23 cellular contexts compared by ENCODE assay signal in the genomic region with DNA sequence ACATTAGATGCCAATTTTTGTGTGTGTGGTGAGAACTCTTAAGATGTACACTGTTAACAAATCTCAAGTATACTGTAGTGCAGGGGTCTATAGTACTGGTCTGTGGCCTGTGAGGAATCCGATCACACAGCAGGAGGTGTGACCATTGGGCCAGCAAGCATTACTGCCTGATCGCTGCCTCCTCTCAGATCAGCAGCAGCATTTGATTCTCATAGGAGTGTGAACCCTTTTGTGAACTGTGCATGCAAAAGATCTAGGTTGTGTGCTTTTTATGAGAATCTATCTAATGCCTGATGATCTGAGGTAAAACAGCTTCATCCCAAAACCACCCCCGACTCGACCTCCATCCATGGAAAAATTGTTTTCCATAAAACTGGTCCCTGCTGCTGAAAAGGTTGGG.
"Had no signal": no experiment of that assay in that cellular context is flagged by ENCODE, and none has a peak within 500 bp of the region (broad histone marks: within the 10 kb centered on the region; RNA-seq: fewer than 3 reads in every experiment).

No MANE protein-coding gene starts in this region.

- H3K4me1 ChIP-seq: foreskin keratinocyte, right lobe of liver had no signal

- H3K4me3 Mint-ChIP-seq: activated naive CD8-positive, alpha-beta T cell treated with anti-CD3 and anti-CD28 coated beads, Interleukin-2, amount 10 ng/mL, durations not matched to agents 7 days and 5 days; dendritic cell treated with granulocyte-macrophage colony-stimulating factor and Interleukin-4, amounts not matched to agents 40 ng/mL and 50 ng/mL, for 4 days; naive B cell; stimulated activated memory B cell treated with anti-CD40 and anti-IgM and Interleukin-4, amounts not matched to agents 10 μg/mL and 1 μg/mL and 100 μg/mL, for 72 hours; type B pancreatic cell; WTC11 had no signal

- H3K4me1 Mint-ChIP-seq: WTC11 had no signal

- H3K27ac Mint-ChIP-seq: activated naive CD8-positive, alpha-beta T cell treated with anti-CD3 and anti-CD28 coated beads, Interleukin-2, amount 10 ng/mL, durations not matched to agents 7 days and 5 days; dendritic cell treated with granulocyte-macrophage colony-stimulating factor and Interleukin-4, amounts not matched to agents 40 ng/mL and 50 ng/mL, for 4 days; stimulated activated memory B cell treated with anti-CD40 and anti-IgM and Interleukin-4, amounts not matched to agents 10 μg/mL and 1 μg/mL and 100 μg/mL, for 72 hours; type B pancreatic cell; WTC11 had no signal

- ATAC-seq: body of pancreas; foreskin keratinocyte; left lobe of liver; lower lobe of right lung; right lobe of liver; stimulated activated memory B cell treated with anti-CD40 and anti-IgM and Interleukin-4, amounts not matched to agents 10 μg/mL and 1 μg/mL and 100 μg/mL, for 72 hours; WTC11 had no signal

- H3K4me3 ChIP-seq: body of pancreas, cardiac muscle cell, lower lobe of right lung, right lobe of liver, skin epidermis, thoracic aorta, vagina had no signal

- H3K27me3 ChIP-seq: body of pancreas, cardiac muscle cell, foreskin keratinocyte, right lobe of liver, vagina had no signal

- H3K27me3 Mint-ChIP-seq: activated naive CD8-positive, alpha-beta T cell treated with anti-CD3 and anti-CD28 coated beads, Interleukin-2, amount 10 ng/mL, durations not matched to agents 7 days and 5 days; dendritic cell treated with granulocyte-macrophage colony-stimulating factor and Interleukin-4, amounts not matched to agents 40 ng/mL and 50 ng/mL, for 4 days; naive B cell; stimulated activated memory B cell treated with anti-CD40 and anti-IgM and Interleukin-4, amounts not matched to agents 10 μg/mL and 1 μg/mL and 100 μg/mL, for 72 hours; type B pancreatic cell had no signal

- H3K27ac ChIP-seq: body of pancreas, cardiac muscle cell, foreskin keratinocyte, lower lobe of right lung, right lobe of liver, skin epidermis, thoracic aorta, vagina had no signal

- DNase-seq: activated CD4-positive, alpha-beta T cell treated with anti-CD3 and anti-CD28 coated beads for 48 hours; activated naive CD8-positive, alpha-beta T cell treated with anti-CD3 and anti-CD28 coated beads, Interleukin-2, amount 10 ng/mL, durations not matched to agents 7 days and 5 days; activated T-cell treated with anti-CD3 and anti-CD28 coated beads, Interleukin-2, amount 50 U/mL, for 1 hour; anterior cingulate cortex; body of pancreas; effector CD4-positive, alpha-beta T cell; foreskin keratinocyte; kidney; lower lobe of right lung; naive B cell; occipital lobe; right lobe of liver; stimulated activated CD4-positive, alpha-beta T cell treated with anti-CD3 and anti-CD28 coated beads, Interleukin-2, amount 100 ng/mL, for 24 hours; T1000 had no signal

- H3K9me3 ChIP-seq: body of pancreas, right lobe of liver, thoracic aorta, vagina had no signal
